In genomic region chr13:74289861-74290260, GRCh38 we compare ENCODE assay signal across 12 cellular contexts.
DNase-seq lines count a peak whose midpoint lies in the region; ATAC-seq, FAIRE-seq and TF ChIP-seq lines count a peak whose summit lies in the region.
"Had no signal": no experiment of that assay in that cellular context is flagged by ENCODE, and none has a peak within 500 bp of the region (broad histone marks: within the 10 kb centered on the region; RNA-seq: fewer than 3 reads in every experiment).

No MANE protein-coding gene starts in this region.

- H3K4me1 ChIP-seq in Caco-2, result peaks cover 10% of the 10 kb centered on the region
- H3K4me1 ChIP-seq in upper lobe of right lung, result peaks cover 14% of the 10 kb centered on the region
- H3K4me1 ChIP-seq: SJSA1 had no signal

- FAIRE-seq in frontal cortex (lab: Jason Lieb, UNC), result no peak
- FAIRE-seq: endothelial cell of umbilical vein had no signal

- no peak overlapping the region for H3K4me3 Mint-ChIP-seq in Caco-2 (ENCODE audit: unreplicated experiment)

- H3K27ac Mint-ChIP-seq in Caco-2 (ENCODE audit: unreplicated experiment), result no peak overlapping the region

- H3K4me1 Mint-ChIP-seq in Caco-2 (ENCODE audit: low read depth, unreplicated experiment), result peaks cover 28% of the 10 kb centered on the region

- POLR2A ChIA-PET in Caco-2 (lab: Charles Lee), result no interaction called here

- H3K27me3 ChIP-seq in dorsolateral prefrontal cortex (no peaks in the 10 kb centered on the region), Caco-2 (replicated peaks; ENCODE audit: control insufficient read depth, insufficient read depth, low read length) (no peaks in the 10 kb centered on the region), upper lobe of right lung (no peaks in the 10 kb centered on the region)
- H3K27me3 ChIP-seq: SJSA1, vagina had no signal

- peak overlapping the region in 53 of 59 donors; percentile 1 to 55 (median 35) for H3K4me3 ChIP-seq in dorsolateral prefrontal cortex
- H3K4me3 ChIP-seq in retinal pigment epithelial cell (ENCODE audit: low read length), result peak overlapping the region; percentile 24
- no peak overlapping the region for H3K4me3 ChIP-seq in Caco-2 (ENCODE audit: low read depth, low read length)
- H3K4me3 ChIP-seq in upper lobe of right lung, result no peak overlapping the region
- H3K4me3 ChIP-seq: SJSA1, vagina had no signal

- no peaks in the 10 kb centered on the region for H3K36me3 Mint-ChIP-seq in Caco-2 (ENCODE audit: insufficient read depth, unreplicated experiment)

- no peak for TF ChIP-seq CTCF in dorsolateral prefrontal cortex (IDR thresholded peaks at IDR 0.05 in 54 of 56, conservative IDR thresholded peaks at IDR 0.05 in 2 of 56; ENCODE audit: low read depth in 1 of 56, partially characterized antibody in 56 of 56)
- TF ChIP-seq CTCF in retinal pigment epithelial cell (conservative IDR thresholded peaks at IDR 0.05; ENCODE audit: low read depth, low read length), result no peak
- no peak for TF ChIP-seq CTCF in Caco-2 (IDR thresholded peaks at IDR 0.05; ENCODE audit: insufficient read depth in 1 of 2, low read depth in 1 of 2, low read length in 1 of 2, severe bottlenecking in 1 of 2, unreplicated experiment in 1 of 2)
- no peak for TF ChIP-seq CTCF in upper lobe of right lung (IDR thresholded peaks at IDR 0.05)

- no peaks in the 10 kb centered on the region for H3K36me3 ChIP-seq in Caco-2 (ENCODE audit: control insufficient read depth, insufficient read depth, low read length)
- H3K36me3 ChIP-seq in upper lobe of right lung, result no peaks in the 10 kb centered on the region
- H3K36me3 ChIP-seq: SJSA1, vagina had no signal

- peak overlapping the region in 52 of 59 donors; percentile 12 to 89 (median 73) for H3K27ac ChIP-seq in dorsolateral prefrontal cortex
- no peak overlapping the region for H3K27ac ChIP-seq in upper lobe of right lung
- H3K27ac ChIP-seq: SJSA1, vagina had no signal

- CTCF ChIA-PET in Caco-2 (lab: Charles Lee), result no interaction called here

- ATAC-seq in upper lobe of right lung, result no peak

- no peaks in the 10 kb centered on the region for H3K27me3 Mint-ChIP-seq in Caco-2 (ENCODE audit: insufficient read depth, unreplicated experiment)

- DNase-seq in NCI-H2171 treated with DMSO at 0.1 percent for 48 hours (lab: John Stamatoyannopoulos, UW) (peak; percentile 76), NCI-H2171 (lab: John Stamatoyannopoulos, UW) (no peak), NCI-H69 (lab: John Stamatoyannopoulos, UW) (peak; percentile 72), dorsolateral prefrontal cortex (no peak), retinal pigment epithelial cell (ENCODE audit: low read depth) (no peak), Caco-2 (no peak), frontal cortex (ENCODE audit: low spot score in 2 of 2) (no peak), upper lobe of right lung (no peak)
- DNase-seq: stimulated activated CD4-positive, alpha-beta T cell treated with anti-CD3 and anti-CD28 coated beads, Interleukin-2, amount 100 ng/mL, for 48 hours had no signal

- H3K9me3 ChIP-seq in Caco-2 (no peaks in the 10 kb centered on the region), upper lobe of right lung (no peaks in the 10 kb centered on the region)
- H3K9me3 ChIP-seq: SJSA1, vagina had no signal

- intact Hi-C loops in dorsolateral prefrontal cortex (cut with DNase I), result loop anchor here (5.0 to 10.0 kb wide), 5 partner anchors 155 to 535 kb away; partner anchors contain the start of gene KLF12 (in 2 of the 2)
- intact Hi-C loops in Caco-2 (cut with micrococcal nuclease; ENCODE audit: unreplicated experiment), result loop anchor here (5.0 to 10.0 kb wide), 2 partner anchors 125 to 343 kb away; no protein-coding TSS in a partner anchor
- intact Hi-C loops in upper lobe of right lung (cut with DNase I), result no loop called here

- no peaks in the 10 kb centered on the region for H3K9me3 Mint-ChIP-seq in Caco-2 (ENCODE audit: unreplicated experiment)

- no TSS peak for BruUV-seq in Caco-2 (replicated peaks; lab: Mats Ljungman, UMichigan)

Comparison
In these comparisons a context has a peak if more than half of its experiments do, and no peak if none do; other contexts are left out.
1. DNase-seq: peak in NCI-H2171 treated with DMSO at 0.1 percent for 48 hours (single experiment) and NCI-H69 (single experiment); none in NCI-H2171 (single experiment), dorsolateral prefrontal cortex (0 of 10), retinal pigment epithelial cell (single experiment), Caco-2 (0 of 2), frontal cortex (0 of 2) and upper lobe of right lung (single experiment).
2. H3K4me3 ChIP-seq: peak in dorsolateral prefrontal cortex (53 of 59) and retinal pigment epithelial cell (single experiment); none in Caco-2 (single experiment) and upper lobe of right lung (single experiment).